ENCODE assay signal across 1 cellular context in the genomic region with DNA sequence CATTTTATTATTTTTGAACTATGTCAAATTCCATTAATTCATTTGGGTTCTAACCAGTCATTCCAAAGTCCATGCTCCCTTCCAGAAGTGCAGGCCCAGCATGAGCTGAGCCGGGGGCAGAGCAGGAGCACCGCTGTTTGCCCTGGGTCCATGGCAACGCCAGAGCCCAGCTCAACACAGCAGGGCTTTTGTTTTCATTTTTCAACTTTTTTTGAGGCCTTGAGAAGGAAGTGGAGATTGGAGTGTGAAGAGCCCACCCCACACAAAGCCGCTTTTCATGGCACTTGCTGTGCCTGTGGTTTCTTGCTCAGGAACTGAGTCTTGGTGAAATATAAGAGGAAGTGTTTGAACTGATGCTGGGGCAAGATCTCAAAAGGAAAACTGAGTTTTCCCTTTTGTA.
TF ChIP-seq lines count a peak whose summit lies in the region.

No MANE protein-coding gene starts in this region.

TF ChIP-seq in HepG2, 621 proteins besides CTCF, POLR2A, EP300 and RAD21 (continued from another document and continues in another):
- TF ChIP-seq, protein P1, sequence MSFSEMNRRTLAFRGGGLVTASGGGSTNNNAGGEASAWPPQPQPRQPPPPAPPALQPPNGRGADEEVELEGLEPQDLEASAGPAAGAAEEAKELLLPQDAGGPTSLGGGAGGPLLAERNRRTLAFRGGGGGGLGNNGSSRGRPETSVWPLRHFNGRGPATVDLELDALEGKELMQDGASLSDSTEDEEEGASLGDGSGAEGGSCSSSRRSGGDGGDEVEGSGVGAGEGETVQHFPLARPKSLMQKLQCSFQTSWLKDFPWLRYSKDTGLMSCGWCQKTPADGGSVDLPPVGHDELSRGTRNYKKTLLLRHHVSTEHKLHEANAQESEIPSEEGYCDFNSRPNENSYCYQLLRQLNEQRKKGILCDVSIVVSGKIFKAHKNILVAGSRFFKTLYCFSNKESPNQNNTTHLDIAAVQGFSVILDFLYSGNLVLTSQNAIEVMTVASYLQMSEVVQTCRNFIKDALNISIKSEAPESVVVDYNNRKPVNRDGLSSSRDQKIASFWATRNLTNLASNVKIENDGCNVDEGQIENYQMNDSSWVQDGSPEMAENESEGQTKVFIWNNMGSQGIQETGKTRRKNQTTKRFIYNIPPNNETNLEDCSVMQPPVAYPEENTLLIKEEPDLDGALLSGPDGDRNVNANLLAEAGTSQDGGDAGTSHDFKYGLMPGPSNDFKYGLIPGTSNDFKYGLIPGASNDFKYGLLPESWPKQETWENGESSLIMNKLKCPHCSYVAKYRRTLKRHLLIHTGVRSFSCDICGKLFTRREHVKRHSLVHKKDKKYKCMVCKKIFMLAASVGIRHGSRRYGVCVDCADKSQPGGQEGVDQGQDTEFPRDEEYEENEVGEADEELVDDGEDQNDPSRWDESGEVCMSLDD (CRISPR knock-in tag; IDR thresholded peaks at IDR 0.05; ENCODE audit: borderline replicate concordance) = no peak
- TF ChIP-seq ZNF550 (CRISPR knock-in tag; IDR thresholded peaks at IDR 0.05; ENCODE audit: borderline replicate concordance) = no peak
- TF ChIP-seq ELF3 (CRISPR knock-in tag; IDR thresholded peaks at IDR 0.05) = peak; percentile 93
- 0 out of 2 replicates have a peak, but pooled peaks have one; percentile 32 for TF ChIP-seq TARDBP (CRISPR knock-in tag; IDR thresholded peaks at IDR 0.05)
- TF ChIP-seq, protein P2, sequence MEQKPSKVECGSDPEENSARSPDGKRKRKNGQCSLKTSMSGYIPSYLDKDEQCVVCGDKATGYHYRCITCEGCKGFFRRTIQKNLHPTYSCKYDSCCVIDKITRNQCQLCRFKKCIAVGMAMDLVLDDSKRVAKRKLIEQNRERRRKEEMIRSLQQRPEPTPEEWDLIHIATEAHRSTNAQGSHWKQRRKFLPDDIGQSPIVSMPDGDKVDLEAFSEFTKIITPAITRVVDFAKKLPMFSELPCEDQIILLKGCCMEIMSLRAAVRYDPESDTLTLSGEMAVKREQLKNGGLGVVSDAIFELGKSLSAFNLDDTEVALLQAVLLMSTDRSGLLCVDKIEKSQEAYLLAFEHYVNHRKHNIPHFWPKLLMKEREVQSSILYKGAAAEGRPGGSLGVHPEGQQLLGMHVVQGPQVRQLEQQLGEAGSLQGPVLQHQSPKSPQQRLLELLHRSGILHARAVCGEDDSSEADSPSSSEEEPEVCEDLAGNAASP (CRISPR knock-in tag; IDR thresholded peaks at IDR 0.05; ENCODE audit: borderline replicate concordance) = no peak
- TF ChIP-seq ZNF883 (CRISPR knock-in tag; IDR thresholded peaks at IDR 0.05; ENCODE audit: not compliant biosample characterization) = no peak
- no peak for TF ChIP-seq ZNF224 (CRISPR knock-in tag; IDR thresholded peaks at IDR 0.05)
- TF ChIP-seq, protein P3, sequence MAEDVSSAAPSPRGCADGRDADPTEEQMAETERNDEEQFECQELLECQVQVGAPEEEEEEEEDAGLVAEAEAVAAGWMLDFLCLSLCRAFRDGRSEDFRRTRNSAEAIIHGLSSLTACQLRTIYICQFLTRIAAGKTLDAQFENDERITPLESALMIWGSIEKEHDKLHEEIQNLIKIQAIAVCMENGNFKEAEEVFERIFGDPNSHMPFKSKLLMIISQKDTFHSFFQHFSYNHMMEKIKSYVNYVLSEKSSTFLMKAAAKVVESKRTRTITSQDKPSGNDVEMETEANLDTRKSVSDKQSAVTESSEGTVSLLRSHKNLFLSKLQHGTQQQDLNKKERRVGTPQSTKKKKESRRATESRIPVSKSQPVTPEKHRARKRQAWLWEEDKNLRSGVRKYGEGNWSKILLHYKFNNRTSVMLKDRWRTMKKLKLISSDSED (CRISPR knock-in tag; IDR thresholded peaks at IDR 0.05) = no peak
- TF ChIP-seq RBAK (CRISPR knock-in tag; IDR thresholded peaks at IDR 0.05) = no peak
- no peak for TF ChIP-seq ZNF326 (CRISPR knock-in tag; IDR thresholded peaks at IDR 0.05; ENCODE audit: borderline replicate concordance)
- TF ChIP-seq, protein P4, sequence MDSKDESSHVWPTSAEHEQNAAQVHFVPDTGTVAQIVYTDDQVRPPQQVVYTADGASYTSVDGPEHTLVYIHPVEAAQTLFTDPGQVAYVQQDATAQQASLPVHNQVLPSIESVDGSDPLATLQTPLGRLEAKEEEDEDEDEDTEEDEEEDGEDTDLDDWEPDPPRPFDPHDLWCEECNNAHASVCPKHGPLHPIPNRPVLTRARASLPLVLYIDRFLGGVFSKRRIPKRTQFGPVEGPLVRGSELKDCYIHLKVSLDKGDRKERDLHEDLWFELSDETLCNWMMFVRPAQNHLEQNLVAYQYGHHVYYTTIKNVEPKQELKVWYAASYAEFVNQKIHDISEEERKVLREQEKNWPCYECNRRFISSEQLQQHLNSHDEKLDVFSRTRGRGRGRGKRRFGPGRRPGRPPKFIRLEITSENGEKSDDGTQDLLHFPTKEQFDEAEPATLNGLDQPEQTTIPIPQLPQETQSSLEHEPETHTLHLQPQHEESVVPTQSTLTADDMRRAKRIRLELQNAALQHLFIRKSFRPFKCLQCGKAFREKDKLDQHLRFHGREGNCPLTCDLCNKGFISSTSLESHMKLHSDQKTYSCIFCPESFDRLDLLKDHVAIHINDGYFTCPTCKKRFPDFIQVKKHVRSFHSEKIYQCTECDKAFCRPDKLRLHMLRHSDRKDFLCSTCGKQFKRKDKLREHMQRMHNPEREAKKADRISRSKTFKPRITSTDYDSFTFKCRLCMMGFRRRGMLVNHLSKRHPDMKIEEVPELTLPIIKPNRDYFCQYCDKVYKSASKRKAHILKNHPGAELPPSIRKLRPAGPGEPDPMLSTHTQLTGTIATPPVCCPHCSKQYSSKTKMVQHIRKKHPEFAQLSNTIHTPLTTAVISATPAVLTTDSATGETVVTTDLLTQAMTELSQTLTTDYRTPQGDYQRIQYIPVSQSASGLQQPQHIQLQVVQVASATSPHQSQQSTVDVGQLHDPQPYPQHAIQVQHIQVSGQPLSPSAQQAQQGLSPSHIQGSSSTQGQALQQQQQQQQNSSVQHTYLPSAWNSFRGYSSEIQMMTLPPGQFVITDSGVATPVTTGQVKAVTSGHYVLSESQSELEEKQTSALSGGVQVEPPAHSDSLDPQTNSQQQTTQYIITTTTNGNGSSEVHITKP (CRISPR knock-in tag; IDR thresholded peaks at IDR 0.05; ENCODE audit: low read depth) = no peak
- no peak for TF ChIP-seq HNRNPL (IDR thresholded peaks at IDR 0.05; ENCODE audit: low read depth, low read length)
- TF ChIP-seq, protein P5, sequence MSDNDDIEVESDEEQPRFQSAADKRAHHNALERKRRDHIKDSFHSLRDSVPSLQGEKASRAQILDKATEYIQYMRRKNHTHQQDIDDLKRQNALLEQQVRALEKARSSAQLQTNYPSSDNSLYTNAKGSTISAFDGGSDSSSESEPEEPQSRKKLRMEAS (IDR thresholded peaks at IDR 0.05) = peak; percentile 47
- TF ChIP-seq CEBPB (IDR thresholded peaks at IDR 0.05; ENCODE audit: borderline replicate concordance, low read depth, low read length) = no peak
- no peak for TF ChIP-seq HNRNPK (IDR thresholded peaks at IDR 0.05; ENCODE audit: low read depth, low read length, poor library complexity, severe bottlenecking)
- TF ChIP-seq HNF4A (CRISPR knock-in tag; IDR thresholded peaks at IDR 0.05) = peak; percentile 87
- no peak for TF ChIP-seq KMT2B (CRISPR knock-in tag; IDR thresholded peaks at IDR 0.05)
- TF ChIP-seq ZNF432 (CRISPR knock-in tag; IDR thresholded peaks at IDR 0.05; ENCODE audit: borderline replicate concordance) = no peak
- TF ChIP-seq, protein P6, sequence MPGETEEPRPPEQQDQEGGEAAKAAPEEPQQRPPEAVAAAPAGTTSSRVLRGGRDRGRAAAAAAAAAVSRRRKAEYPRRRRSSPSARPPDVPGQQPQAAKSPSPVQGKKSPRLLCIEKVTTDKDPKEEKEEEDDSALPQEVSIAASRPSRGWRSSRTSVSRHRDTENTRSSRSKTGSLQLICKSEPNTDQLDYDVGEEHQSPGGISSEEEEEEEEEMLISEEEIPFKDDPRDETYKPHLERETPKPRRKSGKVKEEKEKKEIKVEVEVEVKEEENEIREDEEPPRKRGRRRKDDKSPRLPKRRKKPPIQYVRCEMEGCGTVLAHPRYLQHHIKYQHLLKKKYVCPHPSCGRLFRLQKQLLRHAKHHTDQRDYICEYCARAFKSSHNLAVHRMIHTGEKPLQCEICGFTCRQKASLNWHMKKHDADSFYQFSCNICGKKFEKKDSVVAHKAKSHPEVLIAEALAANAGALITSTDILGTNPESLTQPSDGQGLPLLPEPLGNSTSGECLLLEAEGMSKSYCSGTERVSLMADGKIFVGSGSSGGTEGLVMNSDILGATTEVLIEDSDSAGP (CRISPR knock-in tag; IDR thresholded peaks at IDR 0.05; ENCODE audit: borderline replicate concordance) = no peak
- no peak for TF ChIP-seq ZMAT3 (CRISPR knock-in tag; conservative IDR thresholded peaks at IDR 0.05)
- no peak for TF ChIP-seq HCFC1 (IDR thresholded peaks at IDR 0.05; ENCODE audit: low read depth, low read length)
- TF ChIP-seq, protein P7, sequence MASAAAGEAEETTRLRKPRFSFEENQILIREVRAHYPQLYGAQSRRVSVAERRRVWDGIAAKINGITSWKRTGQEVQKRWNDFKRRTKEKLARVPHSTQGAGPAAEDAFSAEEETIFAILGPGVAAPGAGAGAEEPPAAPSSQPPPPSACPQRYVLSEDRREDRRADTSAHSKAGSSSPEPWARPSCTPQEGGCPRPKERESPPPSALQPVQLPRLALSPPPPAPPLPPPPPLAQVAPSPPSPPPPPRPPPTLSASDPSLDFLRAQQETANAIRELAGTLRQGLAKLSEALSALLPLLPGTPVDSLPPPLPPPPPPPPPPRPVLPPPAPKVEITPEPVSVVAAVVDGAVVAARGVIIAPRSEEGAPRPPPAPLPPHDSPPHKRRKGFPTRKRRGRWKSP (CRISPR knock-in tag; IDR thresholded peaks at IDR 0.05) = no peak
- no peak for TF ChIP-seq MED8 (CRISPR knock-in tag; IDR thresholded peaks at IDR 0.05; ENCODE audit: insufficient replicate concordance)
- TF ChIP-seq ONECUT2 (CRISPR knock-in tag; IDR thresholded peaks at IDR 0.05) = no peak
- no peak for TF ChIP-seq SMYD3 (CRISPR knock-in tag; IDR thresholded peaks at IDR 0.05)
- TF ChIP-seq, protein P8, sequence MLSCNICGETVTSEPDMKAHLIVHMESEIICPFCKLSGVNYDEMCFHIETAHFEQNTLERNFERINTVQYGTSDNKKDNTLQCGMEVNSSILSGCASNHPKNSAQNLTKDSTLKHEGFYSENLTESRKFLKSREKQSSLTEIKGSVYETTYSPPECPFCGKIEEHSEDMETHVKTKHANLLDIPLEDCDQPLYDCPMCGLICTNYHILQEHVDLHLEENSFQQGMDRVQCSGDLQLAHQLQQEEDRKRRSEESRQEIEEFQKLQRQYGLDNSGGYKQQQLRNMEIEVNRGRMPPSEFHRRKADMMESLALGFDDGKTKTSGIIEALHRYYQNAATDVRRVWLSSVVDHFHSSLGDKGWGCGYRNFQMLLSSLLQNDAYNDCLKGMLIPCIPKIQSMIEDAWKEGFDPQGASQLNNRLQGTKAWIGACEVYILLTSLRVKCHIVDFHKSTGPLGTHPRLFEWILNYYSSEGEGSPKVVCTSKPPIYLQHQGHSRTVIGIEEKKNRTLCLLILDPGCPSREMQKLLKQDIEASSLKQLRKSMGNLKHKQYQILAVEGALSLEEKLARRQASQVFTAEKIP (CRISPR knock-in tag; IDR thresholded peaks at IDR 0.05; ENCODE audit: borderline replicate concordance) = no peak
- no peak for TF ChIP-seq ZNF564 (CRISPR knock-in tag; IDR thresholded peaks at IDR 0.05)
- TF ChIP-seq ZFX (CRISPR knock-in tag; IDR thresholded peaks at IDR 0.05; ENCODE audit: low read depth) = peak; percentile 40; the same call in 1 of the 2 replicates
- TF ChIP-seq, protein P9, sequence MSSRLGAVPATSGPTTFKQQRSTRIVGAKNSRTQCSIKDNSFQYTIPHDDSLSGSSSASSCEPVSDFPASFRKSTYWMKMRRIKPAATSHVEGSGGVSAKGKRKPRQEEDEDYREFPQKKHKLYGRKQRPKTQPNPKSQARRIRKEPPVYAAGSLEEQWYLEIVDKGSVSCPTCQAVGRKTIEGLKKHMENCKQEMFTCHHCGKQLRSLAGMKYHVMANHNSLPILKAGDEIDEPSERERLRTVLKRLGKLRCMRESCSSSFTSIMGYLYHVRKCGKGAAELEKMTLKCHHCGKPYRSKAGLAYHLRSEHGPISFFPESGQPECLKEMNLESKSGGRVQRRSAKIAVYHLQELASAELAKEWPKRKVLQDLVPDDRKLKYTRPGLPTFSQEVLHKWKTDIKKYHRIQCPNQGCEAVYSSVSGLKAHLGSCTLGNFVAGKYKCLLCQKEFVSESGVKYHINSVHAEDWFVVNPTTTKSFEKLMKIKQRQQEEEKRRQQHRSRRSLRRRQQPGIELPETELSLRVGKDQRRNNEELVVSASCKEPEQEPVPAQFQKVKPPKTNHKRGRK (CRISPR knock-in tag; IDR thresholded peaks at IDR 0.05) = no peak
- no peak for TF ChIP-seq TSC22D2 (CRISPR knock-in tag; IDR thresholded peaks at IDR 0.05; ENCODE audit: borderline replicate concordance)
- TF ChIP-seq, protein P10, sequence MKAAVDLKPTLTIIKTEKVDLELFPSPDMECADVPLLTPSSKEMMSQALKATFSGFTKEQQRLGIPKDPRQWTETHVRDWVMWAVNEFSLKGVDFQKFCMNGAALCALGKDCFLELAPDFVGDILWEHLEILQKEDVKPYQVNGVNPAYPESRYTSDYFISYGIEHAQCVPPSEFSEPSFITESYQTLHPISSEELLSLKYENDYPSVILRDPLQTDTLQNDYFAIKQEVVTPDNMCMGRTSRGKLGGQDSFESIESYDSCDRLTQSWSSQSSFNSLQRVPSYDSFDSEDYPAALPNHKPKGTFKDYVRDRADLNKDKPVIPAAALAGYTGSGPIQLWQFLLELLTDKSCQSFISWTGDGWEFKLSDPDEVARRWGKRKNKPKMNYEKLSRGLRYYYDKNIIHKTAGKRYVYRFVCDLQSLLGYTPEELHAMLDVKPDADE (CRISPR knock-in tag; IDR thresholded peaks at IDR 0.05) = no peak
- no peak for TF ChIP-seq MTF2 (CRISPR knock-in tag; IDR thresholded peaks at IDR 0.05; ENCODE audit: borderline replicate concordance)
- TF ChIP-seq BCL6 (CRISPR knock-in tag; IDR thresholded peaks at IDR 0.05) = peak; percentile 62
- no peak for TF ChIP-seq TOPORS (CRISPR knock-in tag; IDR thresholded peaks at IDR 0.05)
- TF ChIP-seq, protein P11, sequence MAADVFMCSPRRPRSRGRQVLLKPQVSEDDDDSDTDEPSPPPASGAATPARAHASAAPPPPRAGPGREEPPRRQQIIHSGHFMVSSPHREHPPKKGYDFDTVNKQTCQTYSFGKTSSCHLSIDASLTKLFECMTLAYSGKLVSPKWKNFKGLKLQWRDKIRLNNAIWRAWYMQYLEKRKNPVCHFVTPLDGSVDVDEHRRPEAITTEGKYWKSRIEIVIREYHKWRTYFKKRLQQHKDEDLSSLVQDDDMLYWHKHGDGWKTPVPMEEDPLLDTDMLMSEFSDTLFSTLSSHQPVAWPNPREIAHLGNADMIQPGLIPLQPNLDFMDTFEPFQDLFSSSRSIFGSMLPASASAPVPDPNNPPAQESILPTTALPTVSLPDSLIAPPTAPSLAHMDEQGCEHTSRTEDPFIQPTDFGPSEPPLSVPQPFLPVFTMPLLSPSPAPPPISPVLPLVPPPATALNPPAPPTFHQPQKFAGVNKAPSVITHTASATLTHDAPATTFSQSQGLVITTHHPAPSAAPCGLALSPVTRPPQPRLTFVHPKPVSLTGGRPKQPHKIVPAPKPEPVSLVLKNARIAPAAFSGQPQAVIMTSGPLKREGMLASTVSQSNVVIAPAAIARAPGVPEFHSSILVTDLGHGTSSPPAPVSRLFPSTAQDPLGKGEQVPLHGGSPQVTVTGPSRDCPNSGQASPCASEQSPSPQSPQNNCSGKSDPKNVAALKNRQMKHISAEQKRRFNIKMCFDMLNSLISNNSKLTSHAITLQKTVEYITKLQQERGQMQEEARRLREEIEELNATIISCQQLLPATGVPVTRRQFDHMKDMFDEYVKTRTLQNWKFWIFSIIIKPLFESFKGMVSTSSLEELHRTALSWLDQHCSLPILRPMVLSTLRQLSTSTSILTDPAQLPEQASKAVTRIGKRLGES (CRISPR knock-in tag; IDR thresholded peaks at IDR 0.05; ENCODE audit: borderline replicate concordance) = no peak
